Comparison of ENCODE assay signal across 13 cellular contexts in the genomic region with DNA sequence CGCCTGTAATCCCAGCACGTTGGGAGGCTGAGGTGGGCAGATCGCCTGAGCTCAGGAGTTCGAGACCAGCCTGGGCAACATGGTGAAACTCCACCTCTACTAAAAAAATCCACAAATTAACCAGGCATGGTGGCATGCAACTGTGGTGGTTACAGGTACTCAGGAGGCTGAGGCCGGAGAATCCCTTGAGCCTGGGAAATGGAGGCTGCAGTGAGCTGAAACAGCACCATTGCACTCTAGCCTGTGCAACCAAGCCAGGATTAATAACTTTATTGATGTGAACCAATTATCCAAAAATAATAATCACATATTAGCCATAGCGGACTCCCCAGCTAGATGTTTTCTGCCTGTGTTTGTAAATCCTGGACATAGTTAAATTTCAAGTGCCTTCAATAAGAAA. TPM values are rescaled to one million over a fixed set of nuclear protein-coding genes. Genes with fewer than 3 reads are reported as not detected.
DNase-seq lines count a peak whose midpoint lies in the region; ATAC-seq and TF ChIP-seq lines count a peak whose summit lies in the region.
"Had no signal": no experiment of that assay in that cellular context is flagged by ENCODE, and none has a peak within 500 bp of the region (broad histone marks: within the 10 kb centered on the region; RNA-seq: fewer than 3 reads in every experiment).

No MANE protein-coding gene starts in this region.

- peaks cover 0 to 51% (median 21%) of the 10 kb centered on the region in 12 donors for H3K4me1 ChIP-seq in heart left ventricle
- peaks cover 6% of the 10 kb centered on the region for H3K4me1 ChIP-seq in endodermal cell (ENCODE audit: control insufficient read depth, insufficient read depth, low read length)
- peaks cover 0 to 3% of the 10 kb centered on the region in 2 donors for H3K4me1 ChIP-seq in muscle layer of duodenum (ENCODE audit: control insufficient read depth in 1 of 2, insufficient read depth in 2 of 2, low read length in 2 of 2)

- peak overlapping the region; percentile 79 for H3K9ac ChIP-seq in endodermal cell (ENCODE audit: extremely low read depth, low read length, poor library complexity, severe bottlenecking)

- ATAC-seq in heart left ventricle (no peak), GM18517 (IDR thresholded peaks at IDR 0.05; ENCODE audit: unreplicated experiment) (no peak)
- ATAC-seq: activated T-cell treated with anti-CD3 and anti-CD28 coated beads, Interleukin-2, amount 50 U/mL, for 72 hours; naive thymus-derived CD4-positive, alpha-beta T cell had no signal

- H3K9me3 ChIP-seq in heart left ventricle (no peaks in the 10 kb centered on the region), endodermal cell (ENCODE audit: control insufficient read depth, low read length) (no peaks in the 10 kb centered on the region), muscle layer of duodenum (ENCODE audit: control insufficient read depth in 1 of 2, low read length in 2 of 2) (no peaks in the 10 kb centered on the region)

- no peak for TF ChIP-seq POLR2A in heart left ventricle (IDR thresholded peaks at IDR 0.05)

- H3K36me3 ChIP-seq in heart left ventricle (peaks cover 0 to 3% (median 0%) of the 10 kb centered on the region in 9 donors), endodermal cell (ENCODE audit: control insufficient read depth, insufficient read depth, low read length) (peaks cover 25% of the 10 kb centered on the region), muscle layer of duodenum (ENCODE audit: control insufficient read depth in 1 of 2, insufficient read depth in 2 of 2, low read length in 2 of 2) (no peaks in the 10 kb centered on the region)

- H3K9me3 Mint-ChIP-seq in endodermal cell (no peaks in the 10 kb centered on the region), type B pancreatic cell (no peaks in the 10 kb centered on the region)
- H3K9me3 Mint-ChIP-seq: activated T-cell treated with anti-CD3 and anti-CD28 coated beads, Interleukin-2, amount 50 U/mL, for 72 hours; naive thymus-derived CD4-positive, alpha-beta T cell had no signal

- intact Hi-C loops in heart left ventricle (cut with DNase I), result loop anchor here in 8 of 10 donors (2.0 to 10.0 kb wide), 7 partner anchors 71 to 349 kb away; no protein-coding TSS in a partner anchor
- intact Hi-C loops in cardiac septum (cut with DNase I), result loop anchor here (5.0 kb wide), 4 partner anchors 74 to 349 kb away; no protein-coding TSS in a partner anchor

- TF ChIP-seq CTCF in heart left ventricle (IDR thresholded peaks at IDR 0.05), result no peak
- no peak for TF ChIP-seq CTCF in endodermal cell (conservative IDR thresholded peaks at IDR 0.05)
- TF ChIP-seq CTCF in type B pancreatic cell (conservative IDR thresholded peaks at IDR 0.05), result no peak

- H3K36me3 Mint-ChIP-seq in endodermal cell (ENCODE audit: low read depth) (peaks cover 29% of the 10 kb centered on the region), type B pancreatic cell (no peaks in the 10 kb centered on the region)

- H3K4me3 Mint-ChIP-seq in endodermal cell (peak overlapping the region; percentile 99), type B pancreatic cell (peak overlapping the region; percentile 90)

- H3K4me1 Mint-ChIP-seq in endodermal cell (peaks cover 40% of the 10 kb centered on the region), type B pancreatic cell (ENCODE audit: unreplicated experiment) (peaks cover 34% of the 10 kb centered on the region)

- H3K27me3 Mint-ChIP-seq in endodermal cell (ENCODE audit: insufficient read depth) (no peaks in the 10 kb centered on the region), type B pancreatic cell (no peaks in the 10 kb centered on the region)

- H3K27ac ChIP-seq in heart left ventricle (peak overlapping the region in 11 of 12 donors; percentile 87 to 97 (median 95)), endodermal cell (ENCODE audit: low read depth, low read length) (no peak overlapping the region), muscle layer of duodenum (ENCODE audit: low read length) (peak overlapping the region; percentile 76)

- H3K27me3 ChIP-seq in heart left ventricle, result no peaks in the 10 kb centered on the region
- H3K27me3 ChIP-seq in endodermal cell (ENCODE audit: control insufficient read depth, insufficient read depth, low read length, poor library complexity, severe bottlenecking), result no peaks in the 10 kb centered on the region
- H3K27me3 ChIP-seq in muscle layer of duodenum (ENCODE audit: low read depth, low read length), result no peaks in the 10 kb centered on the region

- WGBS in heart left ventricle, 4 donors, result 75 to 90% (median 85%) methylated on average over 6 of the region's 6 CpGs
- WGBS in endodermal cell (ENCODE audit: insufficient coverage in 1 of 2, insufficient read length in 1 of 2), 2 experiments, result 88 to 98% methylated on average over 6 of the region's 6 CpGs

- no peak for DNase-seq in heart left ventricle
- DNase-seq in cardiac septum (ENCODE audit: low spot score), result no peak
- DNase-seq in endodermal cell, result no peak
- no peak for DNase-seq in type B pancreatic cell (ENCODE audit: extremely low spot score, unreplicated experiment)
- no peak for DNase-seq in NCI-H748 treated with DMSO at 0.1 percent for 48 hours (lab: John Stamatoyannopoulos, UW)
- no peak for DNase-seq in NCI-H1694 treated with DMSO at 0.1 percent for 48 hours (lab: John Stamatoyannopoulos, UW)
- DNase-seq: activated CD4-positive, alpha-beta T cell treated with anti-CD3 and anti-CD28 coated beads for 1 hour; activated T-cell treated with anti-CD3 and anti-CD28 coated beads, Interleukin-2, amount 50 U/mL, for 72 hours; naive thymus-derived CD4-positive, alpha-beta T cell; NCI-H2107; T-helper 1 cell had no signal

- H3K4me3 ChIP-seq in heart left ventricle, result peak overlapping the region in 11 of 12 donors; percentile 6 to 97 (median 86)
- H3K4me3 ChIP-seq in endodermal cell (ENCODE audit: low read length), result peak overlapping the region; percentile 94
- H3K4me3 ChIP-seq in muscle layer of duodenum (ENCODE audit: low read depth in 1 of 2, low read length in 2 of 2), result peak overlapping the region in 1 of 2 donors; percentile 80

- peak overlapping the region; percentile 81 for H3K27ac Mint-ChIP-seq in endodermal cell
- peak overlapping the region; percentile 87 for H3K27ac Mint-ChIP-seq in type B pancreatic cell
- H3K27ac Mint-ChIP-seq: activated T-cell treated with anti-CD3 and anti-CD28 coated beads, Interleukin-2, amount 50 U/mL, for 72 hours had no signal

RNA-seq across cellular contexts. Expression of a gene that starts 1.8 kb away (rescaled TPM):
- total RNA-seq in heart left ventricle (100 to 1,000 TPM; 168 to 667 (median 248) TPM), cardiac septum (116 TPM), endodermal cell (100 to 1,000 TPM; 334 to 453 TPM), type B pancreatic cell (ENCODE audit: low replicate concordance) (89.8 and 172 TPM in 2 replicates)
- 100 to 1,000 TPM in 1 of 2 donors, 10 to 100 TPM in 1; 59.9 to 242 TPM for polyA plus RNA-seq in heart left ventricle
- 125 TPM for polyA plus RNA-seq in endodermal cell (2013, experiment 1 of 2)
- 149 TPM for polyA plus RNA-seq in endodermal cell (2013, experiment 2 of 2)
